Comparison of ENCODE assay signal across 23 cellular contexts in the genomic region with DNA sequence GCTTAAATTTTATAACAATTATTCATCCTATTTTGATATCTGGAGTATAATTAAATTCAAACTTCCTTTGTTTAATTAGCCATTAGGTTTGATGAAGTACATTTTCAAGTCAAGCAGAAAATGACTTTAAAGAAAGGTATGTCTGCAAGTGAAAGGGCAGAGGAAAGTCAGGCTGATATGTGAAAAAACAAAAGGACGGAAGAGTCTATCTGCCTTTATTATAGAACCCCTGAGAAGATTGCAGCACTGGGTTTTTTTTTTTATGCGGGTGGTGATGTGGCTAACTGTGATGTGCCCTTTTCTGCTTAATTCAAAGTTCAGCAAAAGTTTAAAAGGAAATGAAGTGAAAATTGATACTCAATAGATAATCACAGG.
DNase-seq lines count a peak whose midpoint lies in the region; ATAC-seq and TF ChIP-seq lines count a peak whose summit lies in the region.
"Had no signal": no experiment of that assay in that cellular context is flagged by ENCODE, and none has a peak within 500 bp of the region (broad histone marks: within the 10 kb centered on the region; RNA-seq: fewer than 3 reads in every experiment).

No MANE protein-coding gene starts in this region.

- H2AFZ ChIP-seq in parathyroid adenoma: no peak overlapping the region

- H3K4me3 Mint-ChIP-seq in endothelial cell (ENCODE audit: unreplicated experiment): no peak overlapping the region
- H3K4me3 Mint-ChIP-seq: activated CD8-positive, alpha-beta T cell treated with anti-CD3 and anti-CD28 coated beads, Interleukin-2, amount 10 ng/mL, durations not matched to agents 7 days and 5 days; activated naive CD4-positive, alpha-beta T cell treated with anti-CD3 and anti-CD28 coated beads, Interleukin-2, amount 50 U/mL, for 24 hours; CD14-positive monocyte; T-cell had no signal

- H3K27ac ChIP-seq in HEK293 (ENCODE audit: extremely low read depth, low read depth, low read length) (no peak overlapping the region), RWPE2 (ENCODE audit: poor library complexity, severe bottlenecking) (peak overlapping the region; percentile 9), parathyroid adenoma (no peak overlapping the region), right atrium auricular region (no peak overlapping the region)
- H3K27ac ChIP-seq: dorsolateral prefrontal cortex, heart right ventricle, psoas muscle, testis, uterus had no signal

- CTCF ChIA-PET in HEK293 (lab: Yijun Ruan, JAX): interaction anchor here (1.4 kb wide), 1 partner anchor 548 kb away, joined by 3 read pairs; no protein-coding TSS in a partner anchor

- H3K9ac ChIP-seq in parathyroid adenoma: no peak overlapping the region

- TF ChIP-seq CTCF in HEK293 (tag by site-specific recombination; IDR thresholded peaks at IDR 0.05) (no peak), RWPE2 (IDR thresholded peaks at IDR 0.05; ENCODE audit: poor library complexity, severe bottlenecking) (no peak), endothelial cell (IDR thresholded peaks at IDR 0.05; ENCODE audit: unreplicated experiment) (no peak), parathyroid adenoma (IDR thresholded peaks at IDR 0.05) (no peak), right atrium auricular region (IDR thresholded peaks at IDR 0.05) (no peak)

- H3K4me1 ChIP-seq in HEK293 (ENCODE audit: control insufficient read depth, insufficient read depth, low read length) (peaks cover 5% of the 10 kb centered on the region; the same call in 1 of the 2 replicates), RWPE2 (ENCODE audit: insufficient read depth, poor library complexity, severe bottlenecking) (peaks cover 19% of the 10 kb centered on the region), parathyroid adenoma (no peaks in the 10 kb centered on the region), right atrium auricular region (no peaks in the 10 kb centered on the region)
- H3K4me1 ChIP-seq: psoas muscle, testis, uterus had no signal

- peak overlapping the region; percentile 67 for H3K27ac Mint-ChIP-seq in endothelial cell (ENCODE audit: unreplicated experiment)
- H3K27ac Mint-ChIP-seq: activated CD8-positive, alpha-beta T cell treated with anti-CD3 and anti-CD28 coated beads, Interleukin-2, amount 10 ng/mL, durations not matched to agents 7 days and 5 days; activated naive CD4-positive, alpha-beta T cell treated with anti-CD3 and anti-CD28 coated beads, Interleukin-2, amount 50 U/mL, for 24 hours; activated T-helper 2 cell treated with anti-CD3 and anti-CD28 coated beads, Interferon-gamma antibody, Interleukin-2, Interleukin-4, amounts not matched to agents 10 μg/mL and 5 μg/mL and 100 μg/mL, durations not matched to agents 14 hours and 24 hours and 36 hours; CD14-positive monocyte; T-cell had no signal

- H3K4me3 ChIP-seq in HEK293 (ENCODE audit: low read depth, low read length): no peak overlapping the region
- no peak overlapping the region for H3K4me3 ChIP-seq in RWPE2 (ENCODE audit: severe bottlenecking)
- H3K4me3 ChIP-seq in parathyroid adenoma (ENCODE audit: low read depth, low read length): no peak overlapping the region
- no peak overlapping the region for H3K4me3 ChIP-seq in right atrium auricular region
- H3K4me3 ChIP-seq: dorsolateral prefrontal cortex, heart right ventricle, psoas muscle, testis, uterus had no signal

- no peaks in the 10 kb centered on the region for H3K9me3 Mint-ChIP-seq in endothelial cell (ENCODE audit: unreplicated experiment)
- H3K9me3 Mint-ChIP-seq: activated naive CD4-positive, alpha-beta T cell treated with anti-CD3 and anti-CD28 coated beads, Interleukin-2, amount 50 U/mL, for 24 hours; activated T-helper 2 cell treated with anti-CD3 and anti-CD28 coated beads, Interferon-gamma antibody, Interleukin-2, Interleukin-4, amounts not matched to agents 10 μg/mL and 5 μg/mL and 100 μg/mL, durations not matched to agents 14 hours and 24 hours and 36 hours; T-cell had no signal

- no peaks in the 10 kb centered on the region for H3K27me3 Mint-ChIP-seq in endothelial cell (ENCODE audit: unreplicated experiment)

- H3K9me3 ChIP-seq in HEK293 (ENCODE audit: control insufficient read depth, insufficient read depth, low read depth, low read length) (no peaks in the 10 kb centered on the region), RWPE2 (ENCODE audit: severe bottlenecking) (no peaks in the 10 kb centered on the region), parathyroid adenoma (ENCODE audit: control insufficient read depth, low read length) (no peaks in the 10 kb centered on the region), right atrium auricular region (no peaks in the 10 kb centered on the region)
- H3K9me3 ChIP-seq: heart right ventricle, psoas muscle, testis, uterus had no signal

- peaks cover 28% of the 10 kb centered on the region for H3K4me1 Mint-ChIP-seq in endothelial cell (ENCODE audit: unreplicated experiment)
- H3K4me1 Mint-ChIP-seq: activated naive CD4-positive, alpha-beta T cell treated with anti-CD3 and anti-CD28 coated beads, Interleukin-2, amount 50 U/mL, for 24 hours; CD14-positive monocyte; T-cell had no signal

- POLR2A ChIA-PET in HEK293 (lab: Yijun Ruan, JAX): no interaction called here

- H3K79me2 ChIP-seq in parathyroid adenoma: no peaks in the 10 kb centered on the region

- H3K36me3 ChIP-seq in HEK293 (ENCODE audit: control insufficient read depth in 2 of 2, insufficient read depth in 1 of 2, low read length in 2 of 2) (no peaks in the 10 kb centered on the region), RWPE2 (ENCODE audit: low read depth) (peaks cover 3% of the 10 kb centered on the region; the same call in 1 of the 2 replicates), parathyroid adenoma (ENCODE audit: control insufficient read depth, insufficient read depth, low read length) (no peaks in the 10 kb centered on the region), right atrium auricular region (no peaks in the 10 kb centered on the region)
- H3K36me3 ChIP-seq: heart right ventricle, uterus had no signal

- no peak for ATAC-seq in RWPE2 (ENCODE audit: low read depth)
- ATAC-seq: activated CD8-positive, alpha-beta T cell treated with anti-CD3 and anti-CD28 coated beads, Interleukin-2, amount 10 ng/mL, durations not matched to agents 7 days and 5 days; heart right ventricle; HepG2; psoas muscle; stimulated activated naive CD8-positive, alpha-beta T cell treated with anti-CD3 and anti-CD28 coated beads, Interleukin-15, Interleukin-2, amounts not matched to agents 100 U/mL and 50 U/mL, for 24 hours; T-cell had no signal

- H3K27me3 ChIP-seq in RWPE2 (ENCODE audit: insufficient read depth, poor library complexity, severe bottlenecking) (no peaks in the 10 kb centered on the region), parathyroid adenoma (ENCODE audit: control insufficient read depth, insufficient read depth, low read length) (no peaks in the 10 kb centered on the region), right atrium auricular region (no peaks in the 10 kb centered on the region)
- H3K27me3 ChIP-seq: heart right ventricle, testis, uterus had no signal

- H3K4me2 ChIP-seq in parathyroid adenoma (ENCODE audit: low read length): peak overlapping the region; percentile 1

- no peaks in the 10 kb centered on the region for H3K36me3 Mint-ChIP-seq in endothelial cell (ENCODE audit: low read depth, unreplicated experiment)
- H3K36me3 Mint-ChIP-seq: activated naive CD4-positive, alpha-beta T cell treated with anti-CD3 and anti-CD28 coated beads, Interleukin-2, amount 50 U/mL, for 24 hours; CD14-positive monocyte; T-cell had no signal

- DNase-seq in RWPE2 (ENCODE audit: low spot score): no peak
- DNase-seq in endothelial cell (ENCODE audit: low spot score): no peak
- no peak for DNase-seq in right atrium auricular region (ENCODE audit: low spot score)
- no peak for DNase-seq in DMS153 (lab: John Stamatoyannopoulos, UW)
- no peak for DNase-seq in hippocampal formation (lab: John Stamatoyannopoulos, UW)
- DNase-seq: activated CD8-positive, alpha-beta T cell treated with anti-CD3 and anti-CD28 coated beads, Interleukin-2, amount 10 ng/mL, durations not matched to agents 7 days and 5 days; dorsolateral prefrontal cortex; mesendoderm; NCI-H187 treated with DMSO at 0.1 percent for 48 hours; NCI-H524 treated with DMSO at 0.1 percent for 48 hours; SHP77 treated with DMSO at 0.1 percent for 48 hours; stimulated activated naive CD8-positive, alpha-beta T cell treated with anti-CD3 and anti-CD28 coated beads, Interleukin-15, Interleukin-2, amounts not matched to agents 100 U/mL and 50 U/mL, for 24 hours; T-cell; testis had no signal

TF ChIP-seq in HEK293, 187 proteins besides CTCF, POLR2A, EP300 and RAD21:
- TF ChIP-seq FEZF1 (tag by site-specific recombination; IDR thresholded peaks at IDR 0.05): 0 out of 2 replicates have a peak, but pooled peaks have one; percentile 6
- no peak for TF ChIP-seq ZNF785 (tag by site-specific recombination; IDR thresholded peaks at IDR 0.05)
